1 cellular context compared by ENCODE assay signal in the genomic region with DNA sequence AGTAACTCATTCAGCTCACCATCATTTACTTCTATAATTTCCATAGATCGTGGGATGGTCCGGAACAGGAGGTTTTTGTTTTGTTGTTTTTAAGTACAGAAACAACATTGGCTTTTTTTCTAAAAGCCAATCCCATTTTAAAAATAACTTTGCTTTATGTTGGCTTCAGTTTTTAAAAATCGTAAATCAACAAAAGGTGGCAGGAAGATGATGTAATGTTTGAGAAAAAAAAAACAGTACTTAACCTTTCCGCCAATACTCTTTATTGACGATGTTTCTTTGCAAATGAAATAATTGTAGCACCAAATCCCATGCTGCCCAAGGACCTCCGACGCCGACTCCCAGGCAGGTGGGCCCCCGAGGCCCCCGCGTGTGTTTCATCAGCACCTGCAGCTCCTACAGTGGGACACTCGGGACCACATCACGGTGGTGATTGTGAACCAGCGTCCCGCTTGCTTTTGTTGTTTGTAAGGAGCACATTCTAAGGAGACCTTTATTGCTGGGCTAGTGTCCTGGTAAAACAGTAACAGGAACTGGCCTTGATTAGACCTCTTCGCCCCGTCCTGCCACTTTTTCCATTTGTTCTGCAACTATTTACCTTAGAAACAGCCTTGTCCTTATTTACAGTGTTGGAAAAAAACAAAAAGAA.
TF ChIP-seq lines count a peak whose summit lies in the region.

No MANE protein-coding gene starts in this region.

TF ChIP-seq in WTC11, 78 proteins besides CTCF, POLR2A, EP300 and RAD21 (continued from another document):
- no peak for TF ChIP-seq AFF4 (CRISPR knock-in tag; IDR thresholded peaks at IDR 0.05; ENCODE audit: borderline replicate concordance)
- TF ChIP-seq NR1H2 (CRISPR knock-in tag; IDR thresholded peaks at IDR 0.05), result no peak
- no peak for TF ChIP-seq ZNF281 (CRISPR knock-in tag; IDR thresholded peaks at IDR 0.05)
